Comparison of ENCODE assay signal across 3 cellular contexts in genomic region chr4:73709461-73710033, GRCh38.
A peak's percentile ranks its signal among the peaks of the same experiment; 100 is the strongest.
TF ChIP-seq lines count a peak whose summit lies in the region.

No MANE protein-coding gene starts in this region.

TF ChIP-seq in A549, 52 proteins besides CTCF, POLR2A, EP300 and RAD21 (continued from another document):
- no peak for TF ChIP-seq ZNF302 (CRISPR knock-in tag; IDR thresholded peaks at IDR 0.05)
- no peak for TF ChIP-seq CEBPB (IDR thresholded peaks at IDR 0.05)
- TF ChIP-seq, protein P1, sequence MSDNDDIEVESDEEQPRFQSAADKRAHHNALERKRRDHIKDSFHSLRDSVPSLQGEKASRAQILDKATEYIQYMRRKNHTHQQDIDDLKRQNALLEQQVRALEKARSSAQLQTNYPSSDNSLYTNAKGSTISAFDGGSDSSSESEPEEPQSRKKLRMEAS (IDR thresholded peaks at IDR 0.05) = no peak
- TF ChIP-seq BHLHE40 (IDR thresholded peaks at IDR 0.05; ENCODE audit: low read depth, low read length) = no peak
- TF ChIP-seq FOSL2 (IDR thresholded peaks at IDR 0.05) = no peak
- no peak for TF ChIP-seq FOSL2 (CRISPR knock-in tag; IDR thresholded peaks at IDR 0.05)
- no peak for TF ChIP-seq POLR2AphosphoS2 (conservative IDR thresholded peaks at IDR 0.05; ENCODE audit: low read length)
- no peak for TF ChIP-seq FOXS1 (CRISPR knock-in tag; IDR thresholded peaks at IDR 0.05)
- TF ChIP-seq, protein P2, sequence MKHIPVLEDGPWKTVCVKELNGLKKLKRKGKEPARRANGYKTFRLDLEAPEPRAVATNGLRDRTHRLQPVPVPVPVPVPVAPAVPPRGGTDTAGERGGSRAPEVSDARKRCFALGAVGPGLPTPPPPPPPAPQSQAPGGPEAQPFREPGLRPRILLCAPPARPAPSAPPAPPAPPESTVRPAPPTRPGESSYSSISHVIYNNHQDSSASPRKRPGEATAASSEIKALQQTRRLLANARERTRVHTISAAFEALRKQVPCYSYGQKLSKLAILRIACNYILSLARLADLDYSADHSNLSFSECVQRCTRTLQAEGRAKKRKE (CRISPR knock-in tag; IDR thresholded peaks at IDR 0.05; ENCODE audit: low read depth) = no peak
- no peak for TF ChIP-seq HES2 (IDR thresholded peaks at IDR 0.05)
- no peak for TF ChIP-seq HOXB13 (CRISPR knock-in tag; IDR thresholded peaks at IDR 0.05; ENCODE audit: low read depth)
- no peak for TF ChIP-seq RFX5 (IDR thresholded peaks at IDR 0.05)
- no peak for TF ChIP-seq MAFK (IDR thresholded peaks at IDR 0.05; ENCODE audit: partially characterized antibody)

TF ChIP-seq in HEK293, 187 proteins besides CTCF, POLR2A, EP300 and RAD21:
- TF ChIP-seq ZBTB10 (tag by site-specific recombination; IDR thresholded peaks at IDR 0.05) (no peak), ZNF366 (tag by site-specific recombination; conservative IDR thresholded peaks at IDR 0.05) (peak; percentile 36; the same call in 1 of the 2 replicates)

TF ChIP-seq in K562, 482 proteins besides CTCF, POLR2A, EP300 and RAD21 (continued from another document):
- TF ChIP-seq ZNF512 (tag; IDR thresholded peaks at IDR 0.05) (peak; percentile 80), NFRKB (IDR thresholded peaks at IDR 0.05; ENCODE audit: low read depth) (peak; percentile 37; the same call in 1 of the 2 replicates), BACH1 (tag; IDR thresholded peaks at IDR 0.05) (no peak), PHF21A (IDR thresholded peaks at IDR 0.05; ENCODE audit: borderline replicate concordance, low read depth) (no peak), ZNF282 (CRISPR knock-in tag; IDR thresholded peaks at IDR 0.05) (no peak), NCOR1 (IDR thresholded peaks at IDR 0.05) (0 out of 2 replicates have a peak, but pooled peaks have one; percentile 4), PREB (CRISPR knock-in tag; IDR thresholded peaks at IDR 0.05) (no peak), NONO (IDR thresholded peaks at IDR 0.05; ENCODE audit: low read depth in 2 of 2, low read length in 1 of 2) (no peak), HMGN3 (IDR thresholded peaks at IDR 0.05; ENCODE audit: borderline replicate concordance, extremely low read depth, insufficient read length, low read depth, low read length) (no peak), THRB (CRISPR knock-in tag; conservative IDR thresholded peaks at IDR 0.05) (peak; percentile 65; the same call in 1 of the 2 replicates), DPF2 (IDR thresholded peaks at IDR 0.05) (0 out of 2 replicates have a peak, but pooled peaks have one; percentile 15), ZNF175 (CRISPR knock-in tag; IDR thresholded peaks at IDR 0.05; ENCODE audit: low read depth) (peak; percentile 20; the same call in 1 of the 2 replicates), PHF20 (IDR thresholded peaks at IDR 0.05; ENCODE audit: partially characterized antibody) (no peak), NBN (IDR thresholded peaks at IDR 0.05; ENCODE audit: low read depth) (0 out of 2 replicates have a peak, but pooled peaks have one; percentile 32), NFE2 (IDR thresholded peaks at IDR 0.05; ENCODE audit: low read depth) (0 out of 2 replicates have a peak, but pooled peaks have one; percentile 14), ZFP1 (CRISPR knock-in tag; IDR thresholded peaks at IDR 0.05) (no peak), MTA1 (IDR thresholded peaks at IDR 0.05; ENCODE audit: borderline replicate concordance) (peak; percentile 34; the same call in 1 of the 2 replicates), ATF7 (IDR thresholded peaks at IDR 0.05) (peak; percentile 21; the same call in 1 of the 2 replicates), NCOA2 (IDR thresholded peaks at IDR 0.05; ENCODE audit: partially characterized antibody in 2 of 2) (peak in 1 of 2 experiments; percentile 42)
